8 cellular contexts compared by ENCODE assay signal in the genomic region with DNA sequence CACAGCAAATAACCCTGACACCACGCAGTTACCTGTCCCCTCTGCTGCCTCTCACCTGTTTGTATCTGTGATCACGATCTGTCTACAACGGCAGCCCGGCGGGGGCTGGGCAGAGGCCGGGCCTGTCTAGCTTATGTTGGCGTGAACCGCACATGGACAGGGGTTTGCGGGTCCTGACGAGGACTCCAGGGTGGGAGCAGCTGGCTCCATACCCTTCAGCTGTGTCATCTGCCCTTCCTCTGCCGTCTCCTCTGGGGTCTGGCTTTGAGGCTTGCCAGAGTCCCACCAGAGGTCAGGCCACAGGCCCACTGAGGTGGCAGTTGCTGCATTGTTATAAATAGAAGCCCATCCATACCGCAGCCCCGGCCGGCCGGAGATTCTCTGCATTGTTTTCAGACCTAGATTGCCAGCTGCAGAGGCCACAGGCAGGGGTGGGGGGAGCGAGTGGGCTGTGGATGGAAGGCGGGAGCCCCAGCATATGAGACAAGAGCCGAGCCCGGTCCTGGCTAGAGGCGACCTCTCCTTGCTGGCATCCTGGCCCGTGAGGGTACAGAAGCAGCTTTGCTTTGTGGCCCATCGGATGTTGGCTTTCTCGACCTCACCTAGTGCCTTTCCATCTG. TPM values are rescaled to one million over a fixed set of nuclear protein-coding genes. Genes with fewer than 3 reads are reported as not detected.
DNase-seq lines count a peak whose midpoint lies in the region; ATAC-seq and TF ChIP-seq lines count a peak whose summit lies in the region.

No MANE protein-coding gene starts in this region.

- no peak overlapping the region for H3K4me3 ChIP-seq in iPS-15b (ENCODE audit: low read depth, low read length)

- peak; percentile 21 for ATAC-seq in GM18868 (IDR thresholded peaks at IDR 0.05; ENCODE audit: unreplicated experiment)
- peak; percentile 35 for ATAC-seq in HG02943 (IDR thresholded peaks at IDR 0.05; ENCODE audit: low read depth, unreplicated experiment)
- peak; percentile 21 for ATAC-seq in activated CD8-positive, alpha-beta T cell treated with anti-CD3 and anti-CD28 coated beads for 36 hours
- ATAC-seq in stimulated activated naive CD8-positive, alpha-beta T cell treated with anti-CD3 and anti-CD28 coated beads, Interleukin-15, Interleukin-2, amounts not matched to agents 100 U/mL and 50 U/mL, for 24 hours: peak; percentile 8
- no peak for ATAC-seq in GM21529 (IDR thresholded peaks at IDR 0.05; ENCODE audit: unreplicated experiment)

- CTCF ChIA-PET in activated CD8-positive, alpha-beta T cell treated with anti-CD3 and anti-CD28 coated beads for 36 hours (lab: Charles Lee): interaction anchor here (1.4 to 3.3 kb wide), 5 partner anchors 10 to 98 kb away, joined by 3 to 17 read pairs (median 3); no protein-coding TSS in a partner anchor

- peaks cover 6% of the 10 kb centered on the region for H3K36me3 ChIP-seq in iPS-15b (ENCODE audit: control insufficient read depth, insufficient read depth, low read length)

- no peak for TF ChIP-seq CTCF in activated CD8-positive, alpha-beta T cell treated with anti-CD3 and anti-CD28 coated beads for 36 hours (IDR thresholded peaks at IDR 0.05)
- TF ChIP-seq CTCF in GM13976 (IDR thresholded peaks at IDR 0.05; ENCODE audit: borderline replicate concordance, control extremely low read depth, extremely low read depth, insufficient read depth, missing control alignments): no peak

- in situ Hi-C loops in GM13976 (cut with MboI; ENCODE audit: low sequenced_read_pairs, unreplicated experiment): no loop called here

- POLR2A ChIA-PET in activated CD8-positive, alpha-beta T cell treated with anti-CD3 and anti-CD28 coated beads for 36 hours (lab: Charles Lee): interaction anchor here (0.9 to 6.5 kb wide), 11 partner anchors 12 to 180 kb away, joined by 3 to 74 read pairs (median 4); no protein-coding TSS in a partner anchor

- peak overlapping the region; percentile 19 for H3K9ac ChIP-seq in iPS-15b (ENCODE audit: low read depth, low read length)

- no peaks in the 10 kb centered on the region for H3K27me3 ChIP-seq in iPS-15b (ENCODE audit: control insufficient read depth, insufficient read depth, low read length)

- H3K4me1 Mint-ChIP-seq in activated CD8-positive, alpha-beta T cell treated with anti-CD3 and anti-CD28 coated beads for 36 hours (ENCODE audit: low read depth): peaks cover 36% of the 10 kb centered on the region

- peak overlapping the region; percentile 98 for H3K27ac Mint-ChIP-seq in activated CD8-positive, alpha-beta T cell treated with anti-CD3 and anti-CD28 coated beads for 36 hours

- H3K4me3 Mint-ChIP-seq in activated CD8-positive, alpha-beta T cell treated with anti-CD3 and anti-CD28 coated beads for 36 hours: peak overlapping the region; percentile 73

- H3K9me3 Mint-ChIP-seq in activated CD8-positive, alpha-beta T cell treated with anti-CD3 and anti-CD28 coated beads for 36 hours: peaks cover 3% of the 10 kb centered on the region

- peak; percentile 41 for DNase-seq in activated CD8-positive, alpha-beta T cell treated with anti-CD3 and anti-CD28 coated beads for 36 hours
- no peak for DNase-seq in stimulated activated naive CD8-positive, alpha-beta T cell treated with anti-CD3 and anti-CD28 coated beads, Interleukin-15, Interleukin-2, amounts not matched to agents 100 U/mL and 50 U/mL, for 24 hours
- no peak for DNase-seq in SIG-M5 treated with dmso at 0.1 percent for 504 hours (lab: John Stamatoyannopoulos, UW; ENCODE audit: unreplicated experiment)
- no peak for DNase-seq in GM13976 (ENCODE audit: low spot score)

- peaks cover 9% of the 10 kb centered on the region for H3K36me3 Mint-ChIP-seq in activated CD8-positive, alpha-beta T cell treated with anti-CD3 and anti-CD28 coated beads for 36 hours (ENCODE audit: low read depth)

- no peaks in the 10 kb centered on the region for H3K27me3 Mint-ChIP-seq in activated CD8-positive, alpha-beta T cell treated with anti-CD3 and anti-CD28 coated beads for 36 hours

- intact Hi-C loops in activated CD8-positive, alpha-beta T cell treated with anti-CD3 and anti-CD28 coated beads for 36 hours (cut with micrococcal nuclease): loop anchor here (5.0 kb wide), 1 partner anchor 34 kb away; no protein-coding TSS in a partner anchor

- H3K9me3 ChIP-seq in iPS-15b (ENCODE audit: control insufficient read depth, insufficient read depth, low read length): no peaks in the 10 kb centered on the region

- peaks cover 6% of the 10 kb centered on the region for H3K4me1 ChIP-seq in iPS-15b (ENCODE audit: control insufficient read depth, insufficient read depth, low read length)

RNA-seq across cellular contexts. Expression of gene FAM78A, which starts 37.8 kb away (rescaled TPM):
- total RNA-seq in activated CD8-positive, alpha-beta T cell treated with anti-CD3 and anti-CD28 coated beads for 36 hours: 10 to 100 TPM; 36.2 to 39.8 TPM

RNA-seq across cellular contexts. Expression of gene PLPP7, which starts 51.0 kb away (rescaled TPM):
- total RNA-seq in activated CD8-positive, alpha-beta T cell treated with anti-CD3 and anti-CD28 coated beads for 36 hours: under 1 TPM in 1 of 2 experiments, not detected in 1; 0.11 TPM
